In the genomic region with DNA sequence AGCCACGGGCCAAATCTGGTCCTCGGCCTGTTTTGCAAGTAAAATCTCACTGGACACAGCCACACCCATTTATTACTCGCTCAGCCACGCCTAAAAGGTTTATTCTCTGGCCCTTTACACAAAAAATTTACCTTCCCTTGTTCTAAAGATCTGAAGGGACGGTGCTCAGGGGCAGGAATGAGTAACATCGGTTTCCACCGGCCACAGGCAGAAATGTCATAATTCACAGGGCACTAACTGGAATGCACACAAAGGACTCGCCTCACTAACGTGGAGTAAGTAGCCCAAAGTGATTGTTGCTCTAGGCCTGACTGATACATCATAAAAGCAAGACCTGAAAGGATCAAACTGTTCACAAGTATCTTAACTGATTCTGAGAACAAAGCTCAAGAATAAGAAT, we compare ENCODE assay signal across 1 cellular context.
TF ChIP-seq lines count a peak whose summit lies in the region.

No MANE protein-coding gene starts in this region.

TF ChIP-seq in endothelial cell of umbilical vein, 7 proteins besides CTCF, POLR2A, EP300 and RAD21:
- TF ChIP-seq GATA2 (IDR thresholded peaks at IDR 0.05; ENCODE audit: insufficient read depth, insufficient read length, low read depth, low read length) (no peak), POLR2AphosphoS5 (IDR thresholded peaks at IDR 0.05; ENCODE audit: insufficient read depth, low read depth, low read length) (no peak)
